In the genomic region with DNA sequence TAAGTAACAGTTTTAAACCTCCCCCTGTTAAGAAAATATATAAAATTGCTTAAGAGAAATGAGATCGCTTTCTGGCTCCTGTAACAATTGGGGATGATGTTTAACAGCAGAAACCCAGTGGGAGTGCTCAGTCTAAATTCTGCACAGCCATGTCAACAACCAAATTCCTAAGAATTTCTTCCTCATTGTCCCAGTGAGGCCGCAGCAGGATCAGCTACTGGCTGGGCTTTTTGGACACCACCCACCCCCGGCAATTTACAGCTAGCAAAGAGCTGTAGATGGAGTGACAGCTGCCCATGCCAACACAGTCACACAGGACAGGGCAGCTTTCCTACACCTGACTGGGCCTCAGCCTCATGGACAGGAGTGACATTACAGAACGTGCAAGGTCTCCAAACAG, we compare ENCODE assay signal across 1 cellular context.
TF ChIP-seq lines count a peak whose summit lies in the region.

No MANE protein-coding gene starts in this region.

TF ChIP-seq in IMR-90, 13 proteins besides CTCF, POLR2A, EP300 and RAD21:
- TF ChIP-seq RFX5 (IDR thresholded peaks at IDR 0.05; ENCODE audit: low read depth, low read length) (no peak), SMC3 (IDR thresholded peaks at IDR 0.05; ENCODE audit: low read depth, low read length) (no peak), RCOR1 (IDR thresholded peaks at IDR 0.05; ENCODE audit: insufficient replicate concordance, low read length) (no peak), CHD1 (IDR thresholded peaks at IDR 0.05; ENCODE audit: low read depth, low read length) (no peak), FOS (IDR thresholded peaks at IDR 0.05; ENCODE audit: low read depth, low read length) (no peak), MAFK (IDR thresholded peaks at IDR 0.05; ENCODE audit: low read depth, low read length) (no peak), BHLHE40 (IDR thresholded peaks at IDR 0.05; ENCODE audit: low read depth, low read length) (no peak), MXI1 (IDR thresholded peaks at IDR 0.05; ENCODE audit: borderline replicate concordance, low read depth, low read length) (no peak), NFE2L2 (IDR thresholded peaks at IDR 0.05; ENCODE audit: low read depth, low read length) (no peak)
- TF ChIP-seq, protein P1, sequence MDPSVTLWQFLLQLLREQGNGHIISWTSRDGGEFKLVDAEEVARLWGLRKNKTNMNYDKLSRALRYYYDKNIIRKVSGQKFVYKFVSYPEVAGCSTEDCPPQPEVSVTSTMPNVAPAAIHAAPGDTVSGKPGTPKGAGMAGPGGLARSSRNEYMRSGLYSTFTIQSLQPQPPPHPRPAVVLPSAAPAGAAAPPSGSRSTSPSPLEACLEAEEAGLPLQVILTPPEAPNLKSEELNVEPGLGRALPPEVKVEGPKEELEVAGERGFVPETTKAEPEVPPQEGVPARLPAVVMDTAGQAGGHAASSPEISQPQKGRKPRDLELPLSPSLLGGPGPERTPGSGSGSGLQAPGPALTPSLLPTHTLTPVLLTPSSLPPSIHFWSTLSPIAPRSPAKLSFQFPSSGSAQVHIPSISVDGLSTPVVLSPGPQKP (IDR thresholded peaks at IDR 0.05; ENCODE audit: borderline replicate concordance, low read depth, low read length) = no peak
